In genomic region chr9:86488794-86489193, GRCh38 we compare ENCODE assay signal across 1 cellular context.
TF ChIP-seq lines count a peak whose summit lies in the region.

No MANE protein-coding gene starts in this region.

TF ChIP-seq in A549, 52 proteins besides CTCF, POLR2A, EP300 and RAD21 (continued from another document):
- TF ChIP-seq ZFP36 (IDR thresholded peaks at IDR 0.05; ENCODE audit: borderline replicate concordance, partially characterized antibody) (no peak), MYC (IDR thresholded peaks at IDR 0.05; ENCODE audit: borderline replicate concordance, low read length) (no peak), TFCP2L1 (CRISPR knock-in tag; IDR thresholded peaks at IDR 0.05) (no peak), HES2 (IDR thresholded peaks at IDR 0.05) (no peak), MAZ (IDR thresholded peaks at IDR 0.05; ENCODE audit: borderline replicate concordance, low read depth, low read length) (no peak)
- TF ChIP-seq, protein P1, sequence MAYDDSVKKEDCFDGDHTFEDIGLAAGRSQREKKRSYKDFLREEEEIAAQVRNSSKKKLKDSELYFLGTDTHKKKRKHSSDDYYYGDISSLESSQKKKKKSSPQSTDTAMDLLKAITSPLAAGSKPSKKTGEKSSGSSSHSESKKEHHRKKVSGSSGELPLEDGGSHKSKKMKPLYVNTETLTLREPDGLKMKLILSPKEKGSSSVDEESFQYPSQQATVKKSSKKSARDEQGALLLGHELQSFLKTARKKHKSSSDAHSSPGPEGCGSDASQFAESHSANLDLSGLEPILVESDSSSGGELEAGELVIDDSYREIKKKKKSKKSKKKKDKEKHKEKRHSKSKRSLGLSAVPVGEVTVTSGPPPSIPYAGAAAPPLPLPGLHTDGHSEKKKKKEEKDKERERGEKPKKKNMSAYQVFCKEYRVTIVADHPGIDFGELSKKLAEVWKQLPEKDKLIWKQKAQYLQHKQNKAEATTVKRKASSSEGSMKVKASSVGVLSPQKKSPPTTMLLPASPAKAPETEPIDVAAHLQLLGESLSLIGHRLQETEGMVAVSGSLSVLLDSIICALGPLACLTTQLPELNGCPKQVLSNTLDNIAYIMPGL (CRISPR knock-in tag; IDR thresholded peaks at IDR 0.05; ENCODE audit: borderline replicate concordance), result no peak
